In the genomic region with DNA sequence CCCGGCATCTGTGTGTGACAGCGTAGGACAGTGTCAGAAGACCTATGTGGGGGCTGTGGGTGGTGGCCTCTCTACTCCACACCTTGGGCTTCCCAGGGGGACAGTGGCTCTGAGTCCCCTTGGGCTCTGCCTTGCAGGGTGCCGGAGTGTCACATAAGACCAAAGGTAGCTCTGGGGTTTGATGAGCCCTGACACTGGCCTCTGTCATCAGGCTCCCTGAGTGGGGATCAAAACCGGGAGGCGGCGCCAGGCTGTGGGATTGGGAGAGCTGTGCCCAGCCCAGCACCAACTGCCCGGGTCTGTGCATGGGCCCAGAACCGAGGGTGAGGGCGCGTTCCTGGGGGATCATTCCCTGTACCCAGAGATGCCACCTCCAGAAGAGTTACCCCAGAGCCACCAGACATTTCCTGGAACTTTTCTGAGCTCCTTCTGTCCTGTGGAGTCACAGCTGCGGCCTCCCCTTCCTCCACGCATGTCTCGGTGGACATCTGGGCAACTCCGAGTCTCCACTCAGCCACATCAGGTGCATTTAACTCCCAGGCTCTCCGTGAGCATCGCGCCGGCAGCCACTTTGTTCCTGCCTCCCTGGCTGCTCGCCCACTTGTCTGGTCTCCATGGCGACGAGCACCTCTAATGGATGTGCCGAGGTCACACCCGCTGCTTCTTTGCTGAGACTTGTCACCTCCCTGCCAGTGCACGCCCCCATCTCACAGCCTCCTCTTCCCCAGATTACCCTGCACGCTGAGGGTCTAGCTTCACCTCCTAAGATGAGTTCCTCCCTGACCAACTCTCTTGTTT, we compare ENCODE assay signal across 1 cellular context.
TF ChIP-seq lines count a peak whose summit lies in the region.

No MANE protein-coding gene starts in this region.

TF ChIP-seq in HCT116, 20 proteins besides CTCF, POLR2A, EP300 and RAD21 (continued from another document):
- TF ChIP-seq TCF7L2 (IDR thresholded peaks at IDR 0.05; ENCODE audit: borderline replicate concordance, extremely low read depth, insufficient read depth, insufficient read length): peak; percentile 14
- TF ChIP-seq SP1 (IDR thresholded peaks at IDR 0.05; ENCODE audit: low read depth): no peak
- TF ChIP-seq JUND (IDR thresholded peaks at IDR 0.05): no peak
- no peak for TF ChIP-seq CEBPB (IDR thresholded peaks at IDR 0.05; ENCODE audit: low read depth)
